ENCODE assay signal across 8 cellular contexts in the genomic region with DNA sequence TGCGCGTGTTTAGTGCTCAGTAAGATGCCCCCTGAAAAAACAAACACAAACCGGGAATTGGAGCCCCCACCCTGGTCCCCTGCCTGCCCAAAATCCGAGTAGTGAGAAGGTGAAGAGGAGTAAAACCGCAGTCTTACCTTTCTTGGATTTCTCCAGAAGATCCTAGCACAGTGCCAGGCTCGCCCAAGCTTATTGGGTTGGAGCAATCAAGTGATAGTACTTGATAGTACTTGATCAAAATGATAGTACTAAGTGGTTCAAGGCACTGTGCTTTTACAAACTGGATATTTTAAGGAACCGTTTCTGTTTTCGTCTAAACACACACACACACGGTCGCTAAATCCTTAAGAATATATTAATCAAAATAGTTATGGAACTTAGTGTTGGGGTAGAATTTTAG. TPM values are rescaled to one million over a fixed set of nuclear protein-coding genes. Genes with fewer than 3 reads are reported as not detected.
A peak's percentile ranks its signal among the peaks of the same experiment; 100 is the strongest.
DNase-seq lines count a peak whose midpoint lies in the region; ATAC-seq, FAIRE-seq and TF ChIP-seq lines count a peak whose summit lies in the region.

No MANE protein-coding gene starts in this region.

- TF ChIP-seq CTCF in HEK293 (tag by site-specific recombination; IDR thresholded peaks at IDR 0.05): no peak

- DNase-seq in activated T-helper 2 cell treated with anti-CD3 and anti-CD28 coated beads, Interferon-gamma antibody, Interleukin-2, Interleukin-4, amounts not matched to agents 10 μg/mL and 5 μg/mL and 100 μg/mL, durations not matched to agents 14 hours and 24 hours and 36 hours (ENCODE audit: low spot score): no peak
- no peak for DNase-seq in RCC 7860 (ENCODE audit: low spot score)
- no peak for DNase-seq in stimulated activated CD4-positive, alpha-beta T cell treated with anti-CD3 and anti-CD28 coated beads, Interleukin-4, amount 100 ng/mL, for 4 hours

- intact Hi-C loops in activated T-helper 2 cell treated with anti-CD3 and anti-CD28 coated beads, Interferon-gamma antibody, Interleukin-2, Interleukin-4, amounts not matched to agents 10 μg/mL and 5 μg/mL and 100 μg/mL, durations not matched to agents 14 hours and 24 hours and 36 hours (cut with micrococcal nuclease): loop anchor here (5.0 kb wide), 1 partner anchor 137 kb away; the partner anchor contains the start of gene FBXW2

- H3K27ac Mint-ChIP-seq in activated T-helper 2 cell treated with anti-CD3 and anti-CD28 coated beads, Interferon-gamma antibody, Interleukin-2, Interleukin-4, amounts not matched to agents 10 μg/mL and 5 μg/mL and 100 μg/mL, durations not matched to agents 14 hours and 24 hours and 36 hours: peak overlapping the region; percentile 93
- peak overlapping the region; percentile 98 for H3K27ac Mint-ChIP-seq in stimulated activated memory B cell treated with anti-CD40 and anti-IgM and Interleukin-4, amounts not matched to agents 10 μg/mL and 1 μg/mL and 100 μg/mL, for 72 hours

- POLR2A ChIA-PET in HEK293 (lab: Yijun Ruan, JAX): interaction anchor here (0.9 to 1.4 kb wide), 4 partner anchors 10 to 199 kb away, joined by 3 to 8 read pairs (median 4); partner anchors contain the start of gene FBXW2

- ATAC-seq in stimulated activated memory B cell treated with anti-CD40 and anti-IgM and Interleukin-4, amounts not matched to agents 10 μg/mL and 1 μg/mL and 100 μg/mL, for 72 hours: no peak
- no peak for ATAC-seq in GM21825 (IDR thresholded peaks at IDR 0.05; ENCODE audit: unreplicated experiment)
- no peak for ATAC-seq in HG03457 (IDR thresholded peaks at IDR 0.05; ENCODE audit: unreplicated experiment)

- no peaks in the 10 kb centered on the region for H3K27me3 Mint-ChIP-seq in activated T-helper 2 cell treated with anti-CD3 and anti-CD28 coated beads, Interferon-gamma antibody, Interleukin-2, Interleukin-4, amounts not matched to agents 10 μg/mL and 5 μg/mL and 100 μg/mL, durations not matched to agents 14 hours and 24 hours and 36 hours (ENCODE audit: low read depth)
- no peaks in the 10 kb centered on the region for H3K27me3 Mint-ChIP-seq in stimulated activated memory B cell treated with anti-CD40 and anti-IgM and Interleukin-4, amounts not matched to agents 10 μg/mL and 1 μg/mL and 100 μg/mL, for 72 hours

- FAIRE-seq in RCC 7860 (lab: Jason Lieb, UNC): no peak

- H3K4me1 Mint-ChIP-seq in activated T-helper 2 cell treated with anti-CD3 and anti-CD28 coated beads, Interferon-gamma antibody, Interleukin-2, Interleukin-4, amounts not matched to agents 10 μg/mL and 5 μg/mL and 100 μg/mL, durations not matched to agents 14 hours and 24 hours and 36 hours (ENCODE audit: low read depth): peaks cover 69% of the 10 kb centered on the region
- peaks cover 92% of the 10 kb centered on the region for H3K4me1 Mint-ChIP-seq in stimulated activated memory B cell treated with anti-CD40 and anti-IgM and Interleukin-4, amounts not matched to agents 10 μg/mL and 1 μg/mL and 100 μg/mL, for 72 hours

- H3K9me3 Mint-ChIP-seq in activated T-helper 2 cell treated with anti-CD3 and anti-CD28 coated beads, Interferon-gamma antibody, Interleukin-2, Interleukin-4, amounts not matched to agents 10 μg/mL and 5 μg/mL and 100 μg/mL, durations not matched to agents 14 hours and 24 hours and 36 hours: no peaks in the 10 kb centered on the region
- H3K9me3 Mint-ChIP-seq in stimulated activated memory B cell treated with anti-CD40 and anti-IgM and Interleukin-4, amounts not matched to agents 10 μg/mL and 1 μg/mL and 100 μg/mL, for 72 hours: no peaks in the 10 kb centered on the region

- CTCF ChIA-PET in HEK293 (lab: Yijun Ruan, JAX): interaction anchor here (0.6 to 1.2 kb wide), 6 partner anchors 13 to 650 kb away, joined by 3 to 7 read pairs (median 4); no protein-coding TSS in a partner anchor

- no peaks in the 10 kb centered on the region for H3K36me3 ChIP-seq in HEK293 (ENCODE audit: control insufficient read depth in 2 of 2, insufficient read depth in 1 of 2, low read length in 2 of 2)

- peaks cover 22% of the 10 kb centered on the region for H3K36me3 Mint-ChIP-seq in activated T-helper 2 cell treated with anti-CD3 and anti-CD28 coated beads, Interferon-gamma antibody, Interleukin-2, Interleukin-4, amounts not matched to agents 10 μg/mL and 5 μg/mL and 100 μg/mL, durations not matched to agents 14 hours and 24 hours and 36 hours (ENCODE audit: low read depth)
- peaks cover 15% of the 10 kb centered on the region for H3K36me3 Mint-ChIP-seq in stimulated activated memory B cell treated with anti-CD40 and anti-IgM and Interleukin-4, amounts not matched to agents 10 μg/mL and 1 μg/mL and 100 μg/mL, for 72 hours

- H3K27ac ChIP-seq in HEK293 (ENCODE audit: extremely low read depth, low read depth, low read length): peak overlapping the region; percentile 56; the same call in 1 of the 2 replicates

- H3K4me3 ChIP-seq in HEK293 (ENCODE audit: low read depth, low read length) (peak overlapping the region; percentile 52), iPS-18c (ENCODE audit: insufficient read depth, low read depth, low read length) (peak overlapping the region; percentile 72)

- H3K4me3 Mint-ChIP-seq in activated T-helper 2 cell treated with anti-CD3 and anti-CD28 coated beads, Interferon-gamma antibody, Interleukin-2, Interleukin-4, amounts not matched to agents 10 μg/mL and 5 μg/mL and 100 μg/mL, durations not matched to agents 14 hours and 24 hours and 36 hours (ENCODE audit: low read depth): peak overlapping the region; percentile 76
- H3K4me3 Mint-ChIP-seq in stimulated activated memory B cell treated with anti-CD40 and anti-IgM and Interleukin-4, amounts not matched to agents 10 μg/mL and 1 μg/mL and 100 μg/mL, for 72 hours: peak overlapping the region; percentile 70

- no peaks in the 10 kb centered on the region for H3K4me1 ChIP-seq in HEK293 (ENCODE audit: control insufficient read depth, insufficient read depth, low read length)

- H3K9me3 ChIP-seq in HEK293 (ENCODE audit: control insufficient read depth, insufficient read depth, low read depth, low read length) (no peaks in the 10 kb centered on the region), iPS-18c (ENCODE audit: control insufficient read depth, insufficient read depth, low read length) (no peaks in the 10 kb centered on the region)

TF ChIP-seq in HEK293, 187 proteins besides CTCF, POLR2A, EP300 and RAD21:
- no peak for TF ChIP-seq BCL11A (tag by site-specific recombination; IDR thresholded peaks at IDR 0.05; ENCODE audit: low read depth)
- TF ChIP-seq ZNF175 (tag by site-specific recombination; IDR thresholded peaks at IDR 0.05): no peak
- TF ChIP-seq PRDM1 (tag by site-specific recombination; IDR thresholded peaks at IDR 0.05): no peak
- TF ChIP-seq, protein P1, sequence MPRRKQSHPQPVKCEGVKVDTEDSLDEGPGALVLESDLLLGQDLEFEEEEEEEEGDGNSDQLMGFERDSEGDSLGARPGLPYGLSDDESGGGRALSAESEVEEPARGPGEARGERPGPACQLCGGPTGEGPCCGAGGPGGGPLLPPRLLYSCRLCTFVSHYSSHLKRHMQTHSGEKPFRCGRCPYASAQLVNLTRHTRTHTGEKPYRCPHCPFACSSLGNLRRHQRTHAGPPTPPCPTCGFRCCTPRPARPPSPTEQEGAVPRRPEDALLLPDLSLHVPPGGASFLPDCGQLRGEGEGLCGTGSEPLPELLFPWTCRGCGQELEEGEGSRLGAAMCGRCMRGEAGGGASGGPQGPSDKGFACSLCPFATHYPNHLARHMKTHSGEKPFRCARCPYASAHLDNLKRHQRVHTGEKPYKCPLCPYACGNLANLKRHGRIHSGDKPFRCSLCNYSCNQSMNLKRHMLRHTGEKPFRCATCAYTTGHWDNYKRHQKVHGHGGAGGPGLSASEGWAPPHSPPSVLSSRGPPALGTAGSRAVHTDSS (tag by site-specific recombination; IDR thresholded peaks at IDR 0.05): no peak
- TF ChIP-seq ZNF112 (tag by site-specific recombination; IDR thresholded peaks at IDR 0.05): no peak
- no peak for TF ChIP-seq ZNF670 (tag by site-specific recombination; IDR thresholded peaks at IDR 0.05; ENCODE audit: low read depth)
- TF ChIP-seq ZNF248 (tag by site-specific recombination; IDR thresholded peaks at IDR 0.05): no peak
- no peak for TF ChIP-seq BCL11B (tag by site-specific recombination; IDR thresholded peaks at IDR 0.05; ENCODE audit: low read depth)

RNA-seq across cellular contexts. Expression of gene TRAF1, which starts 2.8 kb away (rescaled TPM):
- 164 TPM in 2 replicates for total RNA-seq in activated T-helper 2 cell treated with anti-CD3 and anti-CD28 coated beads, Interferon-gamma antibody, Interleukin-2, Interleukin-4, amounts not matched to agents 10 μg/mL and 5 μg/mL and 100 μg/mL, durations not matched to agents 14 hours and 24 hours and 36 hours

RNA-seq across cellular contexts. Expression of gene PHF19, which starts 52.4 kb away (rescaled TPM):
- 167 and 170 TPM in 2 replicates for total RNA-seq in activated T-helper 2 cell treated with anti-CD3 and anti-CD28 coated beads, Interferon-gamma antibody, Interleukin-2, Interleukin-4, amounts not matched to agents 10 μg/mL and 5 μg/mL and 100 μg/mL, durations not matched to agents 14 hours and 24 hours and 36 hours
